3 cellular contexts compared by ENCODE assay signal in genomic region chr19:8379156-8379891, GRCh38.
TF ChIP-seq lines count a peak whose summit lies in the region.

No MANE protein-coding gene starts in this region.

TF ChIP-seq in HCT116, 20 proteins besides CTCF, POLR2A, EP300 and RAD21:
- peak; percentile 46; the same call in 1 of the 2 replicates for TF ChIP-seq SP1 (IDR thresholded peaks at IDR 0.05; ENCODE audit: low read depth)

TF ChIP-seq in WTC11, 78 proteins besides CTCF, POLR2A, EP300 and RAD21:
- TF ChIP-seq NFYB (CRISPR knock-in tag; conservative IDR thresholded peaks at IDR 0.05; ENCODE audit: low read depth): peak; percentile 62

TF ChIP-seq in K562, 482 proteins besides CTCF, POLR2A, EP300 and RAD21:
- peak; percentile 91 for TF ChIP-seq ZNF316 (IDR thresholded peaks at IDR 0.05)
- TF ChIP-seq MBD2 (IDR thresholded peaks at IDR 0.05; ENCODE audit: borderline replicate concordance, low read depth): 0 out of 2 replicates have a peak, but pooled peaks have one; percentile 41
- TF ChIP-seq C11orf30 (IDR thresholded peaks at IDR 0.05; ENCODE audit: low read depth): peak; percentile 85
- TF ChIP-seq MTA3 (IDR thresholded peaks at IDR 0.05; ENCODE audit: borderline replicate concordance): 0 out of 2 replicates have a peak, but pooled peaks have one; percentile 50
- TF ChIP-seq TBP (optimal IDR thresholded peaks at IDR 0.05; ENCODE audit: low read depth, low read length): peak; percentile 28
- peak; percentile 31 for TF ChIP-seq KDM5B (IDR thresholded peaks at IDR 0.05; ENCODE audit: insufficient replicate concordance, low read depth, low read length)
- peak; percentile 32 for TF ChIP-seq POLR2B (IDR thresholded peaks at IDR 0.05; ENCODE audit: low read depth, partially characterized antibody)
- TF ChIP-seq MAFG (tag; conservative IDR thresholded peaks at IDR 0.05): peak; percentile 61
- TF ChIP-seq SP1 (CRISPR knock-in tag; IDR thresholded peaks at IDR 0.05): 0 out of 2 replicates have a peak, but pooled peaks have one; percentile 17
- TF ChIP-seq NFRKB (IDR thresholded peaks at IDR 0.05; ENCODE audit: low read depth): peak; percentile 67; the same call in 1 of the 2 replicates
- TF ChIP-seq NFYB (IDR thresholded peaks at IDR 0.05; ENCODE audit: extremely low read depth, insufficient read length): peak; percentile 85
- peak; percentile 59 for TF ChIP-seq FOS (IDR thresholded peaks at IDR 0.05; ENCODE audit: extremely low read depth, insufficient read length)
- peak; percentile 82 for TF ChIP-seq ASH1L (IDR thresholded peaks at IDR 0.05; ENCODE audit: borderline replicate concordance, low read depth, partially characterized antibody)
- peak; percentile 68 for TF ChIP-seq SUPT5H (IDR thresholded peaks at IDR 0.05)
- 0 out of 2 replicates have a peak, but pooled peaks have one; percentile 82 for TF ChIP-seq THRAP3 (IDR thresholded peaks at IDR 0.05; ENCODE audit: borderline replicate concordance)
